8 cellular contexts compared by ENCODE assay signal in the genomic region with DNA sequence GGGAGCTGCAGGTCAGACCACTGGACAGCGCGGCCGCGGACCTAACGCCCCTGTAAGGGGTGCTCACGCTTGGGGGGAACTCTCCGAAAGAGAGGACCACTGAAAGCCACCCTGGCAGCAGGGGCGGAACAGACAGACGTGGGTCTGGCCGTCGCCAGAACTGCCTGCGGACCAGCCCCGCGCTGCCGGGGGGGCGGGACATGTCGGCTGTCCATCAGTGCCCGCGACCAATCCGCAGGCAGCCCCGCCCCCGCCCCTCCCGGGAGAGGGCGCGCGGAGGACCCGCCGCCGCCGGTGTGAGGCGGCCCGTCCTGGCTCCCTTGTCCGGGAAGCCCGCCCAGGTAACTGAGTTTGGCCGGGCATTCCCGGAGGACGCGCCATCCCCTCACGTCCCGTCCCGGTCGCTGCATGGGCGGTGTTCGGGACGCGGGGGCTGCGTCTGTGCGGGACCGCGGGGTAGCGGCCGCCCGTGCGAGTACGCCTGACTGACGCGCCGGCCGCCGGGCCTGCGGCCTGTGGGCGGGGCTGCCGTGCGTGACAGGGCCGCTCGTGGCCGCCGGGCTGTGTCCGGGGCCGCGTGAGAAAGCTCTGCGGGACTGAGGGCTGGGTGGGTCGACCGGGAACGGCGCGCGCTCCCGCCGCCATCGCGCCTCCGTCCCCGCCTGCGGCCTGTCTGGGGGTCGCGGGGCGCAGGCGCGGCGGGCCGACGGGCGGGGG. TPM values are rescaled to one million over a fixed set of nuclear protein-coding genes. Genes with fewer than 3 reads are reported as not detected.
DNase-seq lines count a peak whose midpoint lies in the region; ATAC-seq and TF ChIP-seq lines count a peak whose summit lies in the region.

No MANE protein-coding gene starts in this region.

- H4K20me1 ChIP-seq in GM23338 (replicated peaks; ENCODE audit: insufficient read depth) (peaks cover 17% of the 10 kb centered on the region), osteoblast (ENCODE audit: insufficient read depth, low read length) (peaks cover 35% of the 10 kb centered on the region)

- H3K4me3 Mint-ChIP-seq in GM23338 = peak overlapping the region; percentile 90

- peak overlapping the region; percentile 91 for H2AFZ ChIP-seq in GM23338
- peak overlapping the region; percentile 92 for H2AFZ ChIP-seq in osteoblast (ENCODE audit: low read length)

- H3K27ac ChIP-seq in GM23338 (ENCODE audit: low read depth) = no peak overlapping the region
- peak overlapping the region; percentile 81 for H3K27ac ChIP-seq in osteoblast (ENCODE audit: low read depth, low read length)
- H3K27ac ChIP-seq in temporal lobe (ENCODE audit: low read depth, low read length) = peak overlapping the region; percentile 87

- DNase-seq in ELF-1 (ENCODE audit: low read depth, low spot score) (peak; percentile 94), GM23338 (ENCODE audit: low spot score) (peak; percentile 91), LNCaP clone FGC (ENCODE audit: low read depth) (no peak), SK-MEL-5 (ENCODE audit: low read depth, low spot score) (peak; percentile 82), glomerular visceral epithelial cell (ENCODE audit: extremely low spot score) (peak; percentile 88), osteoblast (ENCODE audit: insufficient read length, low spot score, missing footprints) (peak; percentile 100)
- peak; percentile 88 to 89 for DNase-seq in activated naive CD4-positive, alpha-beta T cell treated with anti-CD3 and anti-CD28 coated beads, Interleukin-2, amount 50 U/mL, for 72 hours (ENCODE audit: low spot score in 2 of 2)

- H3K9me3 ChIP-seq in osteoblast (ENCODE audit: low read depth, low read length) = no peaks in the 10 kb centered on the region

- no peaks in the 10 kb centered on the region for H3K36me3 ChIP-seq in GM23338 (ENCODE audit: insufficient read depth)
- no peaks in the 10 kb centered on the region for H3K36me3 ChIP-seq in osteoblast (ENCODE audit: insufficient read depth, low read length)

- H3K27me3 Mint-ChIP-seq in GM23338 (ENCODE audit: insufficient read depth, low read depth, poor library complexity) = peaks cover 25% of the 10 kb centered on the region

- 0 out of 2 replicates have a peak overlapping the region, but pooled peaks have one; percentile 18 for H3K27ac Mint-ChIP-seq in GM23338
- H3K27ac Mint-ChIP-seq in activated naive CD4-positive, alpha-beta T cell treated with anti-CD3 and anti-CD28 coated beads, Interleukin-2, amount 50 U/mL, for 72 hours = peak overlapping the region in 1 of 2 donors; percentile 81

- no peak for TF ChIP-seq CTCF in GM23338 (conservative IDR thresholded peaks at IDR 0.05; ENCODE audit: low read depth in 2 of 2)
- TF ChIP-seq CTCF in LNCaP clone FGC (IDR thresholded peaks at IDR 0.05; ENCODE audit: control insufficient read depth, extremely low read depth, insufficient read depth) = no peak
- TF ChIP-seq CTCF in osteoblast (IDR thresholded peaks at IDR 0.05; ENCODE audit: extremely low read depth, low read depth, low read length) = no peak

- H3F3A ChIP-seq in GM23338 (replicated peaks; ENCODE audit: low read depth) = no peaks in the 10 kb centered on the region

- H3K36me3 Mint-ChIP-seq in GM23338 (ENCODE audit: low read depth) = peaks cover 22% of the 10 kb centered on the region
- peaks cover 23 to 33% of the 10 kb centered on the region in 2 donors for H3K36me3 Mint-ChIP-seq in activated naive CD4-positive, alpha-beta T cell treated with anti-CD3 and anti-CD28 coated beads, Interleukin-2, amount 50 U/mL, for 72 hours

- peak overlapping the region; percentile 81 for H3K4me3 ChIP-seq in GM23338
- H3K4me3 ChIP-seq in LNCaP clone FGC (ENCODE audit: low read depth, low read length) = peak overlapping the region; percentile 80
- peak overlapping the region; percentile 87 for H3K4me3 ChIP-seq in osteoblast (ENCODE audit: insufficient read depth, low read length)

- H3K4me2 ChIP-seq in GM23338 = peak overlapping the region; percentile 100
- H3K4me2 ChIP-seq in osteoblast (ENCODE audit: insufficient read depth, low read length) = peak overlapping the region; percentile 87

- in situ Hi-C loops in SK-MEL-5 (cut with HindIII; ENCODE audit: low pct_unique_long_range_greater_than_20kb, low sequenced_read_pairs) = no loop called here

- H3K79me2 ChIP-seq in GM23338 (replicated peaks; ENCODE audit: insufficient read depth) = peaks cover 40% of the 10 kb centered on the region
- peaks cover 49% of the 10 kb centered on the region for H3K79me2 ChIP-seq in osteoblast (ENCODE audit: insufficient read depth, low read length)

- no peaks in the 10 kb centered on the region for H3K9me3 Mint-ChIP-seq in GM23338
- H3K9me3 Mint-ChIP-seq in activated naive CD4-positive, alpha-beta T cell treated with anti-CD3 and anti-CD28 coated beads, Interleukin-2, amount 50 U/mL, for 72 hours = no peaks in the 10 kb centered on the region

- peak; percentile 62 for ATAC-seq in GM23338
- ATAC-seq in activated naive CD4-positive, alpha-beta T cell treated with anti-CD3 and anti-CD28 coated beads, Interleukin-2, amount 50 U/mL, for 72 hours = peak; percentile 63 to 67

- peaks cover 44% of the 10 kb centered on the region for H3K4me1 Mint-ChIP-seq in GM23338

- H3K27me3 ChIP-seq in GM23338 (ENCODE audit: insufficient read depth) (peaks cover 5% of the 10 kb centered on the region), osteoblast (ENCODE audit: insufficient read depth, low read length) (no peaks in the 10 kb centered on the region)

- no peaks in the 10 kb centered on the region for H3K9me2 ChIP-seq in GM23338 (ENCODE audit: insufficient read depth)

- H3K4me1 ChIP-seq in GM23338 (ENCODE audit: insufficient read depth) (peaks cover 46% of the 10 kb centered on the region), osteoblast (ENCODE audit: insufficient read depth, low read length) (peaks cover 18% of the 10 kb centered on the region)

TF ChIP-seq in GM23338, 12 proteins besides CTCF, POLR2A, EP300 and RAD21 (continues in another document):
- TF ChIP-seq STAT1 (IDR thresholded peaks at IDR 0.05; ENCODE audit: unreplicated experiment) (no peak), POLR2AphosphoS5 (IDR thresholded peaks at IDR 0.05; ENCODE audit: low read depth) (peak; percentile 89), CREB1 (CRISPR knock-in tag; IDR thresholded peaks at IDR 0.05; ENCODE audit: low read depth) (no peak), JUNB (IDR thresholded peaks at IDR 0.05; ENCODE audit: unreplicated experiment) (no peak), EZH2 (IDR thresholded peaks at IDR 0.05; ENCODE audit: low read depth, unreplicated experiment) (no peak), EZH2phosphoT487 (IDR thresholded peaks at IDR 0.05; ENCODE audit: unreplicated experiment) (no peak)
- TF ChIP-seq, protein P1, sequence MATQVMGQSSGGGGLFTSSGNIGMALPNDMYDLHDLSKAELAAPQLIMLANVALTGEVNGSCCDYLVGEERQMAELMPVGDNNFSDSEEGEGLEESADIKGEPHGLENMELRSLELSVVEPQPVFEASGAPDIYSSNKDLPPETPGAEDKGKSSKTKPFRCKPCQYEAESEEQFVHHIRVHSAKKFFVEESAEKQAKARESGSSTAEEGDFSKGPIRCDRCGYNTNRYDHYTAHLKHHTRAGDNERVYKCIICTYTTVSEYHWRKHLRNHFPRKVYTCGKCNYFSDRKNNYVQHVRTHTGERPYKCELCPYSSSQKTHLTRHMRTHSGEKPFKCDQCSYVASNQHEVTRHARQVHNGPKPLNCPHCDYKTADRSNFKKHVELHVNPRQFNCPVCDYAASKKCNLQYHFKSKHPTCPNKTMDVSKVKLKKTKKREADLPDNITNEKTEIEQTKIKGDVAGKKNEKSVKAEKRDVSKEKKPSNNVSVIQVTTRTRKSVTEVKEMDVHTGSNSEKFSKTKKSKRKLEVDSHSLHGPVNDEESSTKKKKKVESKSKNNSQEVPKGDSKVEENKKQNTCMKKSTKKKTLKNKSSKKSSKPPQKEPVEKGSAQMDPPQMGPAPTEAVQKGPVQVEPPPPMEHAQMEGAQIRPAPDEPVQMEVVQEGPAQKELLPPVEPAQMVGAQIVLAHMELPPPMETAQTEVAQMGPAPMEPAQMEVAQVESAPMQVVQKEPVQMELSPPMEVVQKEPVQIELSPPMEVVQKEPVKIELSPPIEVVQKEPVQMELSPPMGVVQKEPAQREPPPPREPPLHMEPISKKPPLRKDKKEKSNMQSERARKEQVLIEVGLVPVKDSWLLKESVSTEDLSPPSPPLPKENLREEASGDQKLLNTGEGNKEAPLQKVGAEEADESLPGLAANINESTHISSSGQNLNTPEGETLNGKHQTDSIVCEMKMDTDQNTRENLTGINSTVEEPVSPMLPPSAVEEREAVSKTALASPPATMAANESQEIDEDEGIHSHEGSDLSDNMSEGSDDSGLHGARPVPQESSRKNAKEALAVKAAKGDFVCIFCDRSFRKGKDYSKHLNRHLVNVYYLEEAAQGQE (IDR thresholded peaks at IDR 0.05; ENCODE audit: unreplicated experiment) = no peak

RNA-seq across cellular contexts. Expression of a gene that starts 0.5 kb away (rescaled TPM):
- 174 and 206 TPM in 2 replicates for total RNA-seq in GM23338 (2014; rRNA removed; shearing (Covaris generic))
- polyA plus RNA-seq in GM23338 (2016; fragmentation: Nextera tagmentation; extraction: Ambion mirVana) = 23.8 and 27.4 TPM in 2 replicates
- 62.1 and 85.8 TPM in 2 replicates for total RNA-seq in SK-MEL-5 (2014; rRNA removed; shearing (Covaris generic))
- polyA plus RNA-seq in SK-MEL-5 (2015; cell fraction: cytosol; rRNA removed) = 55.6 and 69.9 TPM in 2 replicates
- 408 and 418 TPM in 2 replicates for polyA plus RNA-seq in SK-MEL-5 (2015; cell fraction: nucleus; rRNA removed)
- 100 to 1,000 TPM; 153 to 348 TPM for total RNA-seq in activated naive CD4-positive, alpha-beta T cell treated with anti-CD3 and anti-CD28 coated beads, Interleukin-2, amount 50 U/mL, for 72 hours
- total RNA-seq in osteoblast = 72.4 and 73.7 TPM in 2 replicates
- total RNA-seq in temporal lobe = 82.1 TPM
